8 cellular contexts compared by ENCODE assay signal in the genomic region with DNA sequence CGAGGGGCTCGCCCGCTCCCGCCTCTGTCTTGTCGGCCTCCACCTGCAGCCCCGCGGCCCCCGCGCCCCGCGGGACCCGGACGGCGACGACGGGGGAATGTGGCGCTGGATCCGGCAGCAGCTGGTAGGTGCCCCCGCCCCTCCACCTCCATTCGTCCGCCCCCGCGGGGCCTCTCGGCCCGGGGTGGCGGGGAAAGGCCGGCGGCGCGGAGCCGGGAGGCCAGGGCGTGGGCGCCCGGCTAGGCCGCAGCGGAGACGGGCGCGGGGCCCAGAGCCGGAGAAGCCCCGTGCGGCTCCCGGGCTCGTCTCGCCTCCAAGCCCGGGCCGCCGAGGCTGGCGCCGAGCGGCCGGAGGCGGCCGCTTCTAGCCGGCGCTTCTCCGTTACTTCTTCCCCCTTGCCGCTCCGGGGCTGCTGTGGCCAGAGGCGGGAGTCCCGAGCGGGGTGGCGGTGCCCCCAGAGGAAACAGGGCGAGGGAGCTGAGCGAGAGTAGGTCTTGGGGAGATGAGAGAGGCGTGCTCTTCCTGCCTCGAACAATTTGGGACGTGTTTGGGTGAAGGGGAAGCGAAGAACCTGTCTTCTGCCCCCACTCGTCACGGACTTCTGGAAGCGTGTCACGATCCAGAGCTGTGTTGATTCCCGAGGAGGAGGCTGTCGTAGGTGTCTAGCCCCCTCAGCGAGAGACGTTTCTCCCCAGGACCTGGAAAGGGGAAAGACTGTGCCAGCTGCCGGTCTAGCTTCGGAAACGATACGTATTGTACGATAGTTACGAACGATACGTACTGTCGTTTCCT. TPM values are rescaled to one million over a fixed set of nuclear protein-coding genes. Genes with fewer than 3 reads are reported as not detected.
A peak's percentile ranks its signal among the peaks of the same experiment; 100 is the strongest.
DNase-seq lines count a peak whose midpoint lies in the region; ATAC-seq and TF ChIP-seq lines count a peak whose summit lies in the region.

No MANE protein-coding gene starts in this region.

- 0% methylated on average over 46 to 58 of the region's 86 CpGs for WGBS in tibial nerve, 2 donors

- TF ChIP-seq POLR2A in tibial nerve (IDR thresholded peaks at IDR 0.05): no peak

- no peak; the same call in 1 of the 2 replicates for TF ChIP-seq CTCF in C4-2B (conservative IDR thresholded peaks at IDR 0.05)
- no peak for TF ChIP-seq CTCF in omental fat pad (IDR thresholded peaks at IDR 0.05)
- peak in 1 of 5 experiments; percentile 15 for TF ChIP-seq CTCF in tibial nerve (IDR thresholded peaks at IDR 0.05)

- H3K9me3 ChIP-seq in tibial nerve: no peaks in the 10 kb centered on the region

- no peak for TF ChIP-seq EP300 in tibial nerve (IDR thresholded peaks at IDR 0.05)

- no peaks in the 10 kb centered on the region for H3K27me3 ChIP-seq in tibial nerve

- H3K27ac ChIP-seq in C4-2B (peak overlapping the region; percentile 91), tibial nerve (peak overlapping the region; percentile 85 to 96 (median 93))

- peaks cover 0 to 47% (median 20%) of the 10 kb centered on the region in 4 donors for H3K4me1 ChIP-seq in tibial nerve

- ATAC-seq in HG03378 (IDR thresholded peaks at IDR 0.05; ENCODE audit: unreplicated experiment): peak; percentile 20
- peak; percentile 76 for ATAC-seq in omental fat pad (ENCODE audit: low FRiP score)

- peak overlapping the region; percentile 79 to 96 (median 86) for H3K4me3 ChIP-seq in tibial nerve

- peak; percentile 5 for DNase-seq in GM19240 (ENCODE audit: insufficient read length, low spot score)
- DNase-seq in RPMI7951 (ENCODE audit: low read depth): peak; percentile 52
- DNase-seq in activated naive CD4-positive, alpha-beta T cell (lab: John Stamatoyannopoulos, UW): peak; percentile 28 to 57 (median 44)
- peak; percentile 54 for DNase-seq in germinal center (ENCODE audit: low spot score)
- DNase-seq in omental fat pad (ENCODE audit: low spot score): no peak
- peak in 1 of 2 donors; percentile 12 for DNase-seq in tibial nerve (ENCODE audit: low spot score in 2 of 2)

- no peaks in the 10 kb centered on the region for H3K36me3 ChIP-seq in tibial nerve

RNA-seq across cellular contexts. Expression of a gene that starts 0.6 kb away (rescaled TPM):
- total RNA-seq in RPMI7951 (2014; rRNA removed; shearing (Covaris generic)): 64.3 and 77.9 TPM in 2 replicates
- total RNA-seq in omental fat pad (100 to 1,000 TPM in 1 of 4 donors, 10 to 100 TPM in 3; 59.0 to 117 (median 75.7) TPM), tibial nerve (100 to 1,000 TPM in 2 of 4 donors, 10 to 100 TPM in 2; 80.8 to 114 (median 100) TPM)
